In the genomic region with DNA sequence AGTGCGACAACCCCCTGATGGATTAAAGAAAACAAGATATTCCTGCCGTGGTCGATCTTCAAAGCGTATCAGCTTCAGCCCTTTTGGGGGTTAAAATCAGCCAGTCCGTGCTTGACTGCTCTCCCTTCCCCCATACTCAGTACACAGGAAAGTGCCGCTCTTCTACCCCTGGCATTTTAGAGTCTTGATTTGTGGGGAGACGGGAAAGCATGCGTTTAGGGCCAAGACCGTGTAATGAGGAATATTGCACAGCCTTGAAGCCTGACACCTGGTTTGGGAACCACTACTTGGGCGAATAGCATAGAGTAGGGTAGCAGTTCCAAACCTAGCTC, we compare ENCODE assay signal across 8 cellular contexts. TPM values are rescaled to one million over a fixed set of nuclear protein-coding genes. Genes with fewer than 3 reads are reported as not detected.
A peak's percentile ranks its signal among the peaks of the same experiment; 100 is the strongest.
DNase-seq lines count a peak whose midpoint lies in the region; TF ChIP-seq lines count a peak whose summit lies in the region.

No MANE protein-coding gene starts in this region.

- TF ChIP-seq CTCF in DOHH2 (IDR thresholded peaks at IDR 0.05; ENCODE audit: low read depth, low read length, poor library complexity, severe bottlenecking) (no peak), OCI-LY1 (IDR thresholded peaks at IDR 0.05; ENCODE audit: low read length) (no peak), epithelial cell of esophagus (IDR thresholded peaks at IDR 0.05; ENCODE audit: insufficient read depth, low read depth, low read length, missing control alignments) (no peak), parathyroid adenoma (IDR thresholded peaks at IDR 0.05) (no peak)

- H3K27ac ChIP-seq in DOHH2 (ENCODE audit: low read depth, low read length) (peak overlapping the region; percentile 20), OCI-LY1 (ENCODE audit: low read depth, low read length, poor library complexity, severe bottlenecking) (no peak overlapping the region), parathyroid adenoma (peak overlapping the region; percentile 76)

- no peaks in the 10 kb centered on the region for H3K27me3 ChIP-seq in DOHH2 (ENCODE audit: control insufficient read depth, low read length)
- no peaks in the 10 kb centered on the region for H3K27me3 ChIP-seq in OCI-LY1 (ENCODE audit: insufficient read depth, low read length)
- no peaks in the 10 kb centered on the region for H3K27me3 ChIP-seq in parathyroid adenoma (ENCODE audit: control insufficient read depth, insufficient read depth, low read length)

- H3K4me1 ChIP-seq in DOHH2 (ENCODE audit: control insufficient read depth, low read length) = peaks cover 21% of the 10 kb centered on the region
- peaks cover 31% of the 10 kb centered on the region for H3K4me1 ChIP-seq in OCI-LY1 (ENCODE audit: insufficient read depth, low read length, severe bottlenecking)
- no peaks in the 10 kb centered on the region for H3K4me1 ChIP-seq in parathyroid adenoma

- H3K79me2 ChIP-seq in DOHH2 (ENCODE audit: control insufficient read depth, low read length) (peaks cover 51% of the 10 kb centered on the region), OCI-LY1 (ENCODE audit: insufficient read depth, low read length) (peaks cover 31% of the 10 kb centered on the region), parathyroid adenoma (peaks cover 13% of the 10 kb centered on the region)

- H3K4me3 ChIP-seq in DOHH2 (ENCODE audit: low read length) (peak overlapping the region; percentile 76), OCI-LY1 (ENCODE audit: low read depth, low read length, poor library complexity, severe bottlenecking) (peak overlapping the region; percentile 96), epithelial cell of esophagus (ENCODE audit: low read length) (peak overlapping the region; percentile 90), parathyroid adenoma (ENCODE audit: low read depth, low read length) (peak overlapping the region; percentile 86)

- H3K9ac ChIP-seq in OCI-LY1 (ENCODE audit: low read length) (peak overlapping the region; percentile 95), parathyroid adenoma (no peak overlapping the region)

- DNase-seq in epithelial cell of esophagus (ENCODE audit: low read depth) (no peak), NCI-H2107 treated with DMSO at 0.1 percent for 48 hours (lab: John Stamatoyannopoulos, UW; ENCODE audit: unreplicated experiment) (no peak), NCI-H82 (lab: John Stamatoyannopoulos, UW) (no peak), NCI-H524 treated with DMSO at 0.1 percent for 48 hours (lab: John Stamatoyannopoulos, UW) (no peak), cerebellum (ENCODE audit: low spot score) (no peak)

- H2AFZ ChIP-seq in OCI-LY1 (ENCODE audit: low read length) = peak overlapping the region; percentile 86
- H2AFZ ChIP-seq in parathyroid adenoma = peak overlapping the region; percentile 95

- H3F3A ChIP-seq in DOHH2 (ENCODE audit: control insufficient read depth, insufficient read depth) = 0 out of 2 replicates have a peak, but pooled peaks cover 3% of the 10 kb centered on the region
- H3F3A ChIP-seq in OCI-LY1 (ENCODE audit: insufficient read depth, low read length) = no peaks in the 10 kb centered on the region

- H3K9me2 ChIP-seq in DOHH2 (replicated peaks; ENCODE audit: control insufficient read depth, low read length) = no peaks in the 10 kb centered on the region
- no peaks in the 10 kb centered on the region for H3K9me2 ChIP-seq in OCI-LY1 (ENCODE audit: low read depth, low read length)

- H3K36me3 ChIP-seq in DOHH2 (ENCODE audit: control insufficient read depth, low read length) (no peaks in the 10 kb centered on the region), OCI-LY1 (ENCODE audit: insufficient read depth, low read length) (no peaks in the 10 kb centered on the region; the same call in 1 of the 2 replicates), parathyroid adenoma (ENCODE audit: control insufficient read depth, insufficient read depth, low read length) (no peaks in the 10 kb centered on the region)

- H3K9me3 ChIP-seq in DOHH2 (ENCODE audit: control insufficient read depth, insufficient read depth, low read length) (no peaks in the 10 kb centered on the region), OCI-LY1 (ENCODE audit: low read length) (no peaks in the 10 kb centered on the region), parathyroid adenoma (ENCODE audit: control insufficient read depth, low read length) (no peaks in the 10 kb centered on the region)

- H4K20me1 ChIP-seq in DOHH2 (ENCODE audit: control insufficient read depth, insufficient read depth, low read depth, low read length) (no peaks in the 10 kb centered on the region), OCI-LY1 (ENCODE audit: insufficient read depth, low read length) (no peaks in the 10 kb centered on the region)

- H3K4me2 ChIP-seq in DOHH2 (ENCODE audit: low read length) = peak overlapping the region; percentile 97
- peak overlapping the region; percentile 94 for H3K4me2 ChIP-seq in OCI-LY1 (ENCODE audit: low read length)
- H3K4me2 ChIP-seq in parathyroid adenoma (ENCODE audit: low read length) = peak overlapping the region; percentile 93

RNA-seq across cellular contexts. Expression of a gene that starts 0.5 kb away (rescaled TPM):
- total RNA-seq in cerebellum = 20.9 TPM

RNA-seq across cellular contexts. Expression of a gene that starts 29.0 kb away (rescaled TPM):
- total RNA-seq in cerebellum = 0.18 TPM

RNA-seq across cellular contexts. Expression of a gene that starts 52.3 kb away (rescaled TPM):
- total RNA-seq in cerebellum = not detected
